Comparison of ENCODE assay signal across 9 cellular contexts in genomic region chr2:68282814-68283812, GRCh38. TPM values are rescaled to one million over a fixed set of nuclear protein-coding genes. Genes with fewer than 3 reads are reported as not detected.
DNase-seq lines count a peak whose midpoint lies in the region; TF ChIP-seq lines count a peak whose summit lies in the region.
"Had no signal": no experiment of that assay in that cellular context is flagged by ENCODE, and none has a peak within 500 bp of the region (broad histone marks: within the 10 kb centered on the region; RNA-seq: fewer than 3 reads in every experiment).

No MANE protein-coding gene starts in this region.

- POLR2A ChIA-PET in PC-9 (lab: Charles Lee; ENCODE audit: unreplicated experiment): no interaction called here

- no peaks in the 10 kb centered on the region for H3K36me3 ChIP-seq in PC-9 (ENCODE audit: low read depth)

- H3K9me3 ChIP-seq in PC-9 (ENCODE audit: insufficient read depth, low read depth): no peaks in the 10 kb centered on the region

- peak; percentile 13 for DNase-seq in activated CD4-positive, alpha-beta T cell treated with anti-CD3 and anti-CD28 coated beads for 48 hours
- DNase-seq in activated CD4-positive, alpha-beta T cell treated with anti-CD3 and anti-CD28 coated beads, Interleukin-2, amount 50 U/mL, for 48 hours: no peak
- DNase-seq in HCEC 1CT (peak; percentile 51), PC-9 (no peak), dermis microvascular lymphatic vessel endothelial cell (ENCODE audit: low read depth in 2 of 2) (peak; percentile 51 to 63), KBM-7 (no peak), foreskin melanocyte (no peak)

- no peak overlapping the region; the same call in 1 of the 2 replicates for H2AFZ ChIP-seq in PC-9

- no peaks in the 10 kb centered on the region for H3K9me3 Mint-ChIP-seq in nephron
- H3K9me3 Mint-ChIP-seq: stimulated activated naive CD8-positive, alpha-beta T cell treated with anti-CD3 and anti-CD28 coated beads, Interleukin-15, Interleukin-2, amounts not matched to agents 100 ng/mL and 50 ng/mL, for 24 hours had no signal

- in situ Hi-C loops in KBM-7 (cut with MboI; ENCODE audit: low pct_unique_long_range_greater_than_20kb, low sequenced_read_pairs): no loop called here

- H3F3A ChIP-seq in PC-9 (ENCODE audit: insufficient read depth, low read depth): no peaks in the 10 kb centered on the region

- H3K36me3 Mint-ChIP-seq in nephron (ENCODE audit: low read depth): no peaks in the 10 kb centered on the region

- no peak overlapping the region for H3K27ac ChIP-seq in PC-9

- no peaks in the 10 kb centered on the region for H4K20me1 ChIP-seq in PC-9 (ENCODE audit: insufficient read depth)

- CTCF ChIA-PET in PC-9 (lab: Charles Lee): interaction anchor here (0.6 to 1.9 kb wide), 3 partner anchors 8 to 161 kb away, joined by 3 to 10 read pairs (median 4); no protein-coding TSS in a partner anchor

- H3K4me1 ChIP-seq in PC-9 (replicated peaks; ENCODE audit: insufficient read depth): 0 out of 2 replicates have a peak, but pooled peaks cover 7% of the 10 kb centered on the region

- intact Hi-C loops in PC-9 (cut with micrococcal nuclease; ENCODE audit: unreplicated experiment): loop anchor here (1.0 kb wide), 1 partner anchor 161 kb away; no protein-coding TSS in a partner anchor

- H3K4me1 Mint-ChIP-seq in nephron: peaks cover 54% of the 10 kb centered on the region

- no peak overlapping the region for H3K4me3 Mint-ChIP-seq in nephron
- H3K4me3 Mint-ChIP-seq: stimulated activated naive CD8-positive, alpha-beta T cell treated with anti-CD3 and anti-CD28 coated beads, Interleukin-15, Interleukin-2, amounts not matched to agents 100 ng/mL and 50 ng/mL, for 24 hours had no signal

- no peaks in the 10 kb centered on the region for H3K9me2 ChIP-seq in PC-9 (ENCODE audit: insufficient read depth)

- TF ChIP-seq CTCF in PC-9 (conservative IDR thresholded peaks at IDR 0.05) (peak; percentile 86), nephron (IDR thresholded peaks at IDR 0.05; ENCODE audit: unreplicated experiment in 3 of 3) (peak; percentile 79 to 83 (median 83))

- 0 out of 2 replicates have a peak overlapping the region, but pooled peaks have one; percentile 6 for H3K4me2 ChIP-seq in PC-9

- H3K27me3 Mint-ChIP-seq in nephron (ENCODE audit: low read depth): no peaks in the 10 kb centered on the region

- H3K27me3 ChIP-seq in PC-9 (ENCODE audit: insufficient read depth, low read depth): no peaks in the 10 kb centered on the region

- peak overlapping the region; percentile 8 to 46 (median 30) for H3K27ac Mint-ChIP-seq in nephron
- H3K27ac Mint-ChIP-seq: stimulated activated naive CD8-positive, alpha-beta T cell treated with anti-CD3 and anti-CD28 coated beads, Interleukin-15, Interleukin-2, amounts not matched to agents 100 ng/mL and 50 ng/mL, for 24 hours had no signal

- no TSS peak for BruUV-seq in PC-9 (replicated peaks; lab: Mats Ljungman, UMichigan)

- no peaks in the 10 kb centered on the region for H3K79me2 ChIP-seq in PC-9 (ENCODE audit: low read depth)

- no peak overlapping the region for H3K4me3 ChIP-seq in PC-9

RNA-seq across cellular contexts. Expression of gene PPP3R1, which starts 30.8 kb away (rescaled TPM):
- total RNA-seq in PC-9 (2021) (58.8 and 67.5 TPM in 2 replicates), dermis microvascular lymphatic vessel endothelial cell (16.6 and 25.8 TPM in 2 replicates)

RNA-seq across cellular contexts. Expression of gene CNRIP1, which starts 36.6 kb away (rescaled TPM):
- not detected in 2 replicates for total RNA-seq in PC-9 (2021)
- total RNA-seq in dermis microvascular lymphatic vessel endothelial cell: 31.2 and 44.9 TPM in 2 replicates

Comparison
In these comparisons a context has a peak if more than half of its experiments do, and no peak if none do; other contexts are left out.
1. DNase-seq: peak in activated CD4-positive, alpha-beta T cell treated with anti-CD3 and anti-CD28 coated beads for 48 hours (single experiment), HCEC 1CT (single experiment) and dermis microvascular lymphatic vessel endothelial cell (2 of 2); none in activated CD4-positive, alpha-beta T cell treated with anti-CD3 and anti-CD28 coated beads, Interleukin-2, amount 50 U/mL, for 48 hours (0 of 2), PC-9 (0 of 2), KBM-7 (single experiment) and foreskin melanocyte (single experiment).
2. RNA of gene CNRIP1, which starts 36.6 kb away (total RNA-seq): 31.2 to 44.9 TPM in dermis microvascular lymphatic vessel endothelial cell; not detected in PC-9; every median in the first group is over 10 times any median in the second.